10 cellular contexts compared by ENCODE assay signal in the genomic region with DNA sequence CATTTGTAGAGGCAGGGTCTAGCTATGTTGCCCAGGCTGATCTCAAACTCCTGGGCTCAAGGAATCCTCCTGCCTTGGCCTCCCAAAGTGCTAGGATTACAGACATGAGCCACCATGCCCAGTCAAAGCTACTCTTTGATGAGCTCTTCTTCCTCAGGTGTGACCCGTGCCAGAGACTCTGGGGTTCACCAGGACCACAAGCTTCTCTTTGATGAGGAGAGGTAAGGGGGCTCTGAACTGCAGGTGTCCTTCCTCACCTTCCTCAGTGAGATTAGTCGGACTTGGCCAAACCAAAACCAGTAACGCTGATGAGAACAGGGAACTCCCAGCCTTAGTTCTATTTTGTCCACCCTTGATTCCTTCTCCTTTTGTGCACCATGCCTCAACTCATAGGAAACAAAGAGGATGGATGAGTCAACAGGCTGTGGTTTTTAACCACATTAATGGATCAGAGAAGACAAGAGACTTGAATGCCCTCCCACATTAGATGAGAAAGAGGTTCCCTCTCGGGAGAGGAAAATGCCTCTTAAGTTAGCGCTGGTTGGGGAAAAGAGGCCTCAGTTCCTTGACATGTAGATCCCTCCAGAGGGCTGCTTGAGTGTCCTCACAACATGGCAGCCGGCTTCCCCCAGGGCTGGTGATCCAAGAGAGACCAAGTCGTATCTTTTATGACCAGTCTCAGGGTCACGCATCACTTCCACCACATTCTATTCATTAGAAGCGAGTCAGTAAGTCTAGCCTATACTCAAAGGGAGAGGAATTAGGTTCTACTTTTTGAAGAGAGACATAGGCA. TPM values are rescaled to one million over a fixed set of nuclear protein-coding genes. Genes with fewer than 3 reads are reported as not detected.
DNase-seq lines count a peak whose midpoint lies in the region; ATAC-seq lines count a peak whose summit lies in the region.
"Had no signal": no experiment of that assay in that cellular context is flagged by ENCODE, and none has a peak within 500 bp of the region (broad histone marks: within the 10 kb centered on the region; RNA-seq: fewer than 3 reads in every experiment).

No MANE protein-coding gene starts in this region.

- H3K4me1 ChIP-seq in neuronal stem cell (ENCODE audit: control insufficient read depth in 2 of 2, insufficient read depth in 1 of 2, low read depth in 1 of 2, low read length in 2 of 2), result peaks cover 0 to 4% of the 10 kb centered on the region in 2 donors

- ATAC-seq in activated naive CD8-positive, alpha-beta T cell treated with anti-CD3 and anti-CD28 coated beads, Interleukin-2, amount 10 ng/mL, durations not matched to agents 7 days and 5 days (ENCODE audit: low read depth), result peak; percentile 62
- ATAC-seq in HG02870 (IDR thresholded peaks at IDR 0.05; ENCODE audit: unreplicated experiment), result no peak
- no peak for ATAC-seq in GM19324 (IDR thresholded peaks at IDR 0.05; ENCODE audit: low FRiP score, unreplicated experiment)

- H3K27ac Mint-ChIP-seq in activated naive CD8-positive, alpha-beta T cell treated with anti-CD3 and anti-CD28 coated beads, Interleukin-2, amount 10 ng/mL, durations not matched to agents 7 days and 5 days, result no peak overlapping the region
- H3K27ac Mint-ChIP-seq: T-helper 1 cell treated with Interleukin-12 subunit alpha and Interleukin-12 subunit beta and Interleukin-4 antibody, amounts not matched to agents 30 μg/mL and 1 μg/mL, for 36 hours had no signal

- H4K91ac ChIP-seq in neuronal stem cell (ENCODE audit: low read depth, low read length, poor library complexity), result no peak overlapping the region

- no peaks in the 10 kb centered on the region for H3K27me3 ChIP-seq in neuronal stem cell (ENCODE audit: control insufficient read depth in 3 of 3, insufficient read depth in 3 of 3, low read depth in 1 of 3, low read length in 3 of 3)
- H3K27me3 ChIP-seq: tibial artery had no signal

- no peak overlapping the region for H2BK12ac ChIP-seq in neuronal stem cell (ENCODE audit: low read length)

- H3K79me1 ChIP-seq in neuronal stem cell (ENCODE audit: low read depth, low read length), result no peaks in the 10 kb centered on the region

- H3K4me3 Mint-ChIP-seq in activated naive CD8-positive, alpha-beta T cell treated with anti-CD3 and anti-CD28 coated beads, Interleukin-2, amount 10 ng/mL, durations not matched to agents 7 days and 5 days, result no peak overlapping the region
- H3K4me3 Mint-ChIP-seq: T-helper 1 cell treated with Interleukin-12 subunit alpha and Interleukin-12 subunit beta and Interleukin-4 antibody, amounts not matched to agents 30 μg/mL and 1 μg/mL, for 36 hours had no signal

- WGBS in neuronal stem cell (ENCODE audit: extremely low coverage in 2 of 2, insufficient read length in 2 of 2, insufficient replicate concordance in 1 of 2), 2 donors, result no CpG with 5 or more reads among the region's 9 CpGs

- H3K9ac ChIP-seq in neuronal stem cell (ENCODE audit: low read depth, low read length, poor library complexity), result no peak overlapping the region

- H4K8ac ChIP-seq in neuronal stem cell (ENCODE audit: low read depth, low read length), result peak overlapping the region; percentile 45

- H3K9me3 Mint-ChIP-seq in activated naive CD8-positive, alpha-beta T cell treated with anti-CD3 and anti-CD28 coated beads, Interleukin-2, amount 10 ng/mL, durations not matched to agents 7 days and 5 days, result no peaks in the 10 kb centered on the region
- H3K9me3 Mint-ChIP-seq: T-helper 1 cell treated with Interleukin-12 subunit alpha and Interleukin-12 subunit beta and Interleukin-4 antibody, amounts not matched to agents 30 μg/mL and 1 μg/mL, for 36 hours had no signal

- no peak overlapping the region for H3K23ac ChIP-seq in neuronal stem cell (ENCODE audit: low read depth, low read length, poor library complexity)

- no peak overlapping the region for H3K4ac ChIP-seq in neuronal stem cell (ENCODE audit: low read length)

- H2BK5ac ChIP-seq in neuronal stem cell (ENCODE audit: low read length), result no peak overlapping the region

- no peak overlapping the region for H2AK5ac ChIP-seq in neuronal stem cell (ENCODE audit: low read depth, low read length)

- no peak overlapping the region for H3K14ac ChIP-seq in neuronal stem cell (ENCODE audit: low read length)

- POLR2A ChIA-PET in activated naive CD8-positive, alpha-beta T cell treated with anti-CD3 and anti-CD28 coated beads, Interleukin-2, amount 10 ng/mL, durations not matched to agents 7 days and 5 days (lab: Charles Lee), result interaction anchor here (0.5 kb wide), 1 partner anchor 843 kb away, joined by 3 read pairs; no protein-coding TSS in a partner anchor

- no peak overlapping the region for H3K4me2 ChIP-seq in neuronal stem cell (ENCODE audit: insufficient read depth, low read length, poor library complexity, severe bottlenecking)

- H3K4me3 ChIP-seq in neuronal stem cell (ENCODE audit: low read length in 2 of 2), result no peak overlapping the region
- H3K4me3 ChIP-seq: tibial artery had no signal

- DNase-seq in EH (ENCODE audit: low read depth) (peak; percentile 87), NCI-H226 (peak; percentile 71), neuronal stem cell (ENCODE audit: low spot score) (no peak), NCI-H1105 treated with DMSO at 0.1 percent for 48 hours (lab: John Stamatoyannopoulos, UW) (no peak), globus pallidus (ENCODE audit: low spot score) (no peak)
- DNase-seq in activated naive CD8-positive, alpha-beta T cell treated with anti-CD3 and anti-CD28 coated beads, Interleukin-2, amount 10 ng/mL, durations not matched to agents 7 days and 5 days, result no peak
- DNase-seq: tibial artery had no signal

- peaks cover 17% of the 10 kb centered on the region for H3K4me1 Mint-ChIP-seq in activated naive CD8-positive, alpha-beta T cell treated with anti-CD3 and anti-CD28 coated beads, Interleukin-2, amount 10 ng/mL, durations not matched to agents 7 days and 5 days

- no peak overlapping the region for H2BK120ac ChIP-seq in neuronal stem cell (ENCODE audit: low read depth, low read length)

- H2BK15ac ChIP-seq in neuronal stem cell (ENCODE audit: low read length), result no peak overlapping the region

- no peaks in the 10 kb centered on the region for H3K36me3 Mint-ChIP-seq in activated naive CD8-positive, alpha-beta T cell treated with anti-CD3 and anti-CD28 coated beads, Interleukin-2, amount 10 ng/mL, durations not matched to agents 7 days and 5 days

- no peaks in the 10 kb centered on the region for H3K36me3 ChIP-seq in neuronal stem cell (replicated peaks in 1 of 2; ENCODE audit: control insufficient read depth in 2 of 2, insufficient read depth in 2 of 2, low read length in 2 of 2)
- H3K36me3 ChIP-seq: tibial artery had no signal

- no peak overlapping the region for H3K27ac ChIP-seq in neuronal stem cell (replicated peaks; ENCODE audit: low read length)
- H3K27ac ChIP-seq: tibial artery had no signal

- H3K18ac ChIP-seq in neuronal stem cell (ENCODE audit: low read length), result no peak overlapping the region

- no peak overlapping the region for H2AFZ ChIP-seq in neuronal stem cell (ENCODE audit: low read length)

- H3K27me3 Mint-ChIP-seq in activated naive CD8-positive, alpha-beta T cell treated with anti-CD3 and anti-CD28 coated beads, Interleukin-2, amount 10 ng/mL, durations not matched to agents 7 days and 5 days, result peaks cover 33% of the 10 kb centered on the region

- peaks cover 0 to 4% of the 10 kb centered on the region in 2 donors for H3K9me3 ChIP-seq in neuronal stem cell (replicated peaks in 1 of 2; ENCODE audit: control insufficient read depth in 2 of 2, insufficient read depth in 1 of 2, low read depth in 1 of 2, low read length in 2 of 2)
- H3K9me3 ChIP-seq: tibial artery had no signal

RNA-seq across cellular contexts. Expression of a gene that starts 25.7 kb away (rescaled TPM):
- 10 to 100 TPM; 45.3 to 47.6 TPM for total RNA-seq in activated naive CD8-positive, alpha-beta T cell treated with anti-CD3 and anti-CD28 coated beads, Interleukin-2, amount 10 ng/mL, durations not matched to agents 7 days and 5 days
- 17.0 TPM for polyA plus RNA-seq in neuronal stem cell (2013, experiment 1 of 2)
- polyA plus RNA-seq in neuronal stem cell (2013, experiment 2 of 2), result 16.6 TPM

RNA-seq across cellular contexts. Expression of a gene that starts 31.8 kb away (rescaled TPM):
- not detected for total RNA-seq in activated naive CD8-positive, alpha-beta T cell treated with anti-CD3 and anti-CD28 coated beads, Interleukin-2, amount 10 ng/mL, durations not matched to agents 7 days and 5 days
- 3.1 TPM for polyA plus RNA-seq in neuronal stem cell (2013, experiment 1 of 2)
- polyA plus RNA-seq in neuronal stem cell (2013, experiment 2 of 2), result 3.1 TPM

Comparison
In these comparisons a context has a peak if more than half of its experiments do, and no peak if none do; other contexts are left out.
1. DNase-seq: peak in EH (single experiment) and NCI-H226 (single experiment); none in activated naive CD8-positive, alpha-beta T cell treated with anti-CD3 and anti-CD28 coated beads, Interleukin-2, amount 10 ng/mL, durations not matched to agents 7 days and 5 days (single experiment), neuronal stem cell (single experiment), NCI-H1105 treated with DMSO at 0.1 percent for 48 hours (single experiment) and globus pallidus (single experiment).